In genomic region chr1:202049129-202049528, GRCh38 we compare ENCODE assay signal across 21 cellular contexts. TPM values are rescaled to one million over a fixed set of nuclear protein-coding genes. Genes with fewer than 3 reads are reported as not detected.
DNase-seq lines count a peak whose midpoint lies in the region; ATAC-seq and TF ChIP-seq lines count a peak whose summit lies in the region.
"Had no signal": no experiment of that assay in that cellular context is flagged by ENCODE, and none has a peak within 500 bp of the region (broad histone marks: within the 10 kb centered on the region; RNA-seq: fewer than 3 reads in every experiment).

No MANE protein-coding gene starts in this region.

- ATAC-seq in left lung, result peak; percentile 70
- ATAC-seq: T-cell had no signal

- H3K4me3 Mint-ChIP-seq in activated naive CD4-positive, alpha-beta T cell treated with anti-CD3 and anti-CD28 coated beads for 36 hours, result no peak overlapping the region
- H3K4me3 Mint-ChIP-seq in activated naive CD4-positive, alpha-beta T cell treated with anti-CD3 and anti-CD28 coated beads, Interleukin-2, amount 10 ng/mL, durations not matched to agents 7 days and 5 days, result no peak overlapping the region
- peak overlapping the region; percentile 32 for H3K4me3 Mint-ChIP-seq in type B pancreatic cell
- H3K4me3 Mint-ChIP-seq: endodermal cell, T-cell had no signal

- H3K36me3 ChIP-seq in esophagus (ENCODE audit: control insufficient read depth in 2 of 2, insufficient read depth in 2 of 2, low read length in 1 of 2), result no peaks in the 10 kb centered on the region
- no peaks in the 10 kb centered on the region for H3K36me3 ChIP-seq in left lung
- H3K36me3 ChIP-seq: ascending aorta, BLaER1 had no signal

- no peak for DNase-seq in activated naive CD4-positive, alpha-beta T cell treated with anti-CD3 and anti-CD28 coated beads for 36 hours
- no peak for DNase-seq in activated naive CD4-positive, alpha-beta T cell treated with anti-CD3 and anti-CD28 coated beads, Interleukin-2, amount 10 ng/mL, durations not matched to agents 7 days and 5 days
- DNase-seq in left lung (peak in 1 of 2 donors; percentile 82), type B pancreatic cell (ENCODE audit: extremely low spot score, unreplicated experiment) (no peak), SW480 (ENCODE audit: low spot score) (no peak), COR-L47 (lab: John Stamatoyannopoulos, UW) (no peak), GM13977 (ENCODE audit: low spot score) (no peak)
- DNase-seq: activated CD8-positive, alpha-beta memory T cell treated with anti-CD3 and anti-CD28 coated beads for 24 hours; activated naive CD4-positive, alpha-beta T cell treated with anti-CD3 and anti-CD28 coated beads, Interleukin-2, amount 50 U/mL, for 16 hours; activated T-cell treated with anti-CD3 and anti-CD28 coated beads, Interleukin-2, amount 50 U/mL, for 48 hours; endodermal cell; foreskin fibroblast; hypothalamus; mesendoderm; NCI-H1105 treated with DMSO at 0.1 percent for 48 hours; SHP77; stimulated activated CD4-positive, alpha-beta T cell treated with anti-CD3 and anti-CD28 coated beads, Interleukin-4, amount 100 ng/mL, for 24 hours; T-cell had no signal

- no peaks in the 10 kb centered on the region for H3K9me3 ChIP-seq in esophagus (ENCODE audit: control insufficient read depth in 2 of 2, insufficient read depth in 1 of 2, low read depth in 1 of 2, low read length in 1 of 2)
- H3K9me3 ChIP-seq in left lung, result no peaks in the 10 kb centered on the region
- H3K9me3 ChIP-seq: ascending aorta, BLaER1 had no signal

- intact Hi-C loops in activated naive CD4-positive, alpha-beta T cell treated with anti-CD3 and anti-CD28 coated beads for 36 hours (cut with micrococcal nuclease), result no loop called here
- intact Hi-C loops in left lung (cut with DNase I), result no loop called here

- no peaks in the 10 kb centered on the region for H3K4me1 Mint-ChIP-seq in activated naive CD4-positive, alpha-beta T cell treated with anti-CD3 and anti-CD28 coated beads for 36 hours (ENCODE audit: low read depth)
- peaks cover 3% of the 10 kb centered on the region for H3K4me1 Mint-ChIP-seq in activated naive CD4-positive, alpha-beta T cell treated with anti-CD3 and anti-CD28 coated beads, Interleukin-2, amount 10 ng/mL, durations not matched to agents 7 days and 5 days
- peaks cover 9% of the 10 kb centered on the region for H3K4me1 Mint-ChIP-seq in type B pancreatic cell (ENCODE audit: unreplicated experiment)
- H3K4me1 Mint-ChIP-seq: T-cell had no signal

- no peaks in the 10 kb centered on the region for H3K36me3 Mint-ChIP-seq in activated naive CD4-positive, alpha-beta T cell treated with anti-CD3 and anti-CD28 coated beads for 36 hours (ENCODE audit: low read depth)
- H3K36me3 Mint-ChIP-seq in activated naive CD4-positive, alpha-beta T cell treated with anti-CD3 and anti-CD28 coated beads, Interleukin-2, amount 10 ng/mL, durations not matched to agents 7 days and 5 days, result no peaks in the 10 kb centered on the region
- no peaks in the 10 kb centered on the region for H3K36me3 Mint-ChIP-seq in type B pancreatic cell
- H3K36me3 Mint-ChIP-seq: T-cell had no signal

- H3K9me3 Mint-ChIP-seq in activated naive CD4-positive, alpha-beta T cell treated with anti-CD3 and anti-CD28 coated beads for 36 hours, result no peaks in the 10 kb centered on the region
- no peaks in the 10 kb centered on the region for H3K9me3 Mint-ChIP-seq in activated naive CD4-positive, alpha-beta T cell treated with anti-CD3 and anti-CD28 coated beads, Interleukin-2, amount 10 ng/mL, durations not matched to agents 7 days and 5 days
- H3K9me3 Mint-ChIP-seq in type B pancreatic cell, result no peaks in the 10 kb centered on the region
- H3K9me3 Mint-ChIP-seq: T-cell had no signal

- WGBS in esophagus, 2 donors, result 55 to 68% methylated on average over 5 of the region's 5 CpGs

- H3K27ac Mint-ChIP-seq in activated naive CD4-positive, alpha-beta T cell treated with anti-CD3 and anti-CD28 coated beads for 36 hours, result peak overlapping the region; percentile 1
- H3K27ac Mint-ChIP-seq in activated naive CD4-positive, alpha-beta T cell treated with anti-CD3 and anti-CD28 coated beads, Interleukin-2, amount 10 ng/mL, durations not matched to agents 7 days and 5 days, result no peak overlapping the region
- peak overlapping the region; percentile 81 for H3K27ac Mint-ChIP-seq in type B pancreatic cell
- H3K27ac Mint-ChIP-seq: endodermal cell, T-cell had no signal

- H3K27ac ChIP-seq in esophagus (ENCODE audit: low read depth in 2 of 2, low read length in 1 of 2) (peak overlapping the region; percentile 77 to 84), left lung (peak overlapping the region; percentile 15 to 45)
- H3K27ac ChIP-seq: ascending aorta, BLaER1 had no signal

- CTCF ChIA-PET in activated naive CD4-positive, alpha-beta T cell treated with anti-CD3 and anti-CD28 coated beads for 36 hours (lab: Charles Lee), result interaction anchor here (0.6 kb wide), 1 partner anchor 153 kb away, joined by 3 read pairs; no protein-coding TSS in a partner anchor
- CTCF ChIA-PET in activated naive CD4-positive, alpha-beta T cell treated with anti-CD3 and anti-CD28 coated beads, Interleukin-2, amount 10 ng/mL, durations not matched to agents 7 days and 5 days (lab: Charles Lee), result no interaction called here

- no peak for TF ChIP-seq CTCF in left lung (IDR thresholded peaks at IDR 0.05)
- TF ChIP-seq CTCF in type B pancreatic cell (conservative IDR thresholded peaks at IDR 0.05), result no peak
- no peak for TF ChIP-seq CTCF in GM13977 (IDR thresholded peaks at IDR 0.05; ENCODE audit: extremely low read depth, insufficient read depth, missing control alignments)

- H3K4me3 ChIP-seq in esophagus (ENCODE audit: low read depth in 1 of 2, low read length in 2 of 2) (no peak overlapping the region), left lung (no peak overlapping the region)
- H3K4me3 ChIP-seq: ascending aorta, BLaER1 had no signal

- in situ Hi-C loops in GM13977 (cut with MboI; ENCODE audit: low pct_unique_long_range_greater_than_20kb, low sequenced_read_pairs, unreplicated experiment), result no loop called here

- H3K4me1 ChIP-seq in esophagus (ENCODE audit: control insufficient read depth in 2 of 2, insufficient read depth in 2 of 2, low read length in 1 of 2) (peaks cover 0 to 12% of the 10 kb centered on the region in 2 donors), left lung (peaks cover 0 to 4% of the 10 kb centered on the region in 2 donors)
- H3K4me1 ChIP-seq: ascending aorta had no signal

- H3K27me3 ChIP-seq in esophagus (ENCODE audit: control insufficient read depth in 1 of 2, insufficient read depth in 2 of 2, low read length in 2 of 2), result no peaks in the 10 kb centered on the region
- H3K27me3 ChIP-seq in left lung, result peaks cover 0 to 4% of the 10 kb centered on the region in 2 donors
- H3K27me3 ChIP-seq: ascending aorta, BLaER1 had no signal

- H3K27me3 Mint-ChIP-seq in activated naive CD4-positive, alpha-beta T cell treated with anti-CD3 and anti-CD28 coated beads for 36 hours (ENCODE audit: low read depth), result no peaks in the 10 kb centered on the region
- H3K27me3 Mint-ChIP-seq in activated naive CD4-positive, alpha-beta T cell treated with anti-CD3 and anti-CD28 coated beads, Interleukin-2, amount 10 ng/mL, durations not matched to agents 7 days and 5 days, result peaks cover 20% of the 10 kb centered on the region
- H3K27me3 Mint-ChIP-seq in type B pancreatic cell, result no peaks in the 10 kb centered on the region

RNA-seq across cellular contexts. Expression of gene ELF3, which starts 38.7 kb away (rescaled TPM):
- under 1 TPM; 0.27 to 0.31 TPM for total RNA-seq in activated naive CD4-positive, alpha-beta T cell treated with anti-CD3 and anti-CD28 coated beads for 36 hours
- 100 to 1,000 TPM; 440 to 749 TPM for polyA plus RNA-seq in esophagus
- total RNA-seq in left lung (100 to 1,000 TPM in 1 of 2 donors, 10 to 100 TPM in 1; 77.6 to 146 TPM), type B pancreatic cell (ENCODE audit: low replicate concordance) (237 and 498 TPM in 2 replicates)

Comparison
In these comparisons a context has a peak if more than half of its experiments do, and no peak if none do; other contexts are left out.
1. RNA of gene ELF3, which starts 38.7 kb away (total RNA-seq): 237 to 498 TPM in type B pancreatic cell and 77.6 to 146 TPM in left lung; 0.27 to 0.31 TPM in activated naive CD4-positive, alpha-beta T cell treated with anti-CD3 and anti-CD28 coated beads for 36 hours; every median in the first group is over 10 times any median in the second.